ENCODE assay signal across 25 cellular contexts in the genomic region with DNA sequence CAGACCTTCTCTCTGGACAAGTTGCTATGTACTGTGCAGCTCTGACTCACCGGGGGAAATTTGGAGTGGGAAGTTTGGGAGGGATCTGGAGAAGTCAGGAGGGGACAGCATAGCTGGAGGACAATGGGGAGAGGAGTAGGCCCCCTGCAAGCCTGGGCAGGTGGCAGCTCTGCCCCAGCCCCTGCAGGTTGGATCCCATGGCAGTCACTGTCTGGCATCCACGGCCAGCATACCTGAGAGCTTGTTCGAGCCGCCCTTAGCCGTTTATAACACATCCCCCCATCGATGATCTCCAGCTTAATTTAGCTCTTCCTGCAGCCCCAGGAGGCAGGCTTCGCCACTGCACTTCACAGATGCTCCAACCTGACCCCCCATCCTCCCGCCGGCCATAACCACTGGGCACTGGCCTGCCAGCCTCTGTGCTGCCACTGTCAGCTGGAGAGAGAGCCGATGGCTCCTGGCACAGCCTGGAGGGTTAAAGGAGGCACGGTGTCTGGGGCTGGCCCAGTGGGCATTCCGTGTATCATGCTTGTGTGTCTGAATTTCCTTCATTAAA. TPM values are rescaled to one million over a fixed set of nuclear protein-coding genes. Genes with fewer than 3 reads are reported as not detected.
A peak's percentile ranks its signal among the peaks of the same experiment; 100 is the strongest.
DNase-seq lines count a peak whose midpoint lies in the region; ATAC-seq and TF ChIP-seq lines count a peak whose summit lies in the region.
"Had no signal": no experiment of that assay in that cellular context is flagged by ENCODE, and none has a peak within 500 bp of the region (broad histone marks: within the 10 kb centered on the region; RNA-seq: fewer than 3 reads in every experiment).

No MANE protein-coding gene starts in this region.

- ATAC-seq in RWPE2 (ENCODE audit: low read depth) = peak; percentile 20; the same call in 1 of the 3 replicates
- ATAC-seq in left ventricle myocardium superior = no peak
- ATAC-seq in activated CD8-positive, alpha-beta T cell treated with anti-CD3 and anti-CD28 coated beads, Interleukin-2, amount 10 ng/mL, durations not matched to agents 7 days and 5 days = no peak
- ATAC-seq: activated CD8-positive, alpha-beta T cell treated with anti-CD3 and anti-CD28 coated beads for 36 hours; K562 had no signal

- H4K20me1 ChIP-seq in BLaER1 treated with 17β-estradiol and CSF1 and Interleukin-3, amounts not matched to agents 10 nM and 100 nM = no peaks in the 10 kb centered on the region

- no peak for TF ChIP-seq POLR2A in ovary (IDR thresholded peaks at IDR 0.05)

- POLR2A ChIA-PET in activated CD8-positive, alpha-beta T cell treated with anti-CD3 and anti-CD28 coated beads, Interleukin-2, amount 10 ng/mL, durations not matched to agents 7 days and 5 days (lab: Charles Lee) = no interaction called here
- POLR2A ChIA-PET in Caco-2 (lab: Charles Lee) = no interaction called here

- no peaks in the 10 kb centered on the region for H3K27me3 ChIP-seq in BLaER1 treated with 17β-estradiol and CSF1 and Interleukin-3, amounts not matched to agents 10 nM and 100 nM
- H3K27me3 ChIP-seq in RWPE2 (ENCODE audit: insufficient read depth, poor library complexity, severe bottlenecking) (peaks cover 4% of the 10 kb centered on the region), ovary (no peaks in the 10 kb centered on the region), Caco-2 (replicated peaks; ENCODE audit: control insufficient read depth, insufficient read depth, low read length) (no peaks in the 10 kb centered on the region)
- H3K27me3 ChIP-seq: BE2C, MG63 had no signal

- H3K9me3 Mint-ChIP-seq in activated CD8-positive, alpha-beta T cell treated with anti-CD3 and anti-CD28 coated beads, Interleukin-2, amount 10 ng/mL, durations not matched to agents 7 days and 5 days (ENCODE audit: insufficient read depth) = no peaks in the 10 kb centered on the region
- H3K9me3 Mint-ChIP-seq in Caco-2 (ENCODE audit: unreplicated experiment) = no peaks in the 10 kb centered on the region
- H3K9me3 Mint-ChIP-seq: activated CD8-positive, alpha-beta T cell treated with anti-CD3 and anti-CD28 coated beads for 36 hours; activated naive CD8-positive, alpha-beta T cell treated with anti-CD3 and anti-CD28 coated beads, Interleukin-2, amount 10 ng/mL, durations not matched to agents 7 days and 5 days; memory B cell had no signal

- no peak for TF ChIP-seq CTCF in RWPE2 (IDR thresholded peaks at IDR 0.05; ENCODE audit: poor library complexity, severe bottlenecking)
- TF ChIP-seq CTCF in ovary (IDR thresholded peaks at IDR 0.05) = no peak
- no peak for TF ChIP-seq CTCF in Caco-2 (IDR thresholded peaks at IDR 0.05; ENCODE audit: insufficient read depth in 1 of 2, low read depth in 1 of 2, low read length in 1 of 2, severe bottlenecking in 1 of 2, unreplicated experiment in 1 of 2)

- no peak overlapping the region for H3K4me3 ChIP-seq in BLaER1 treated with 17β-estradiol and CSF1 and Interleukin-3, amounts not matched to agents 10 nM and 100 nM
- no peak overlapping the region for H3K4me3 ChIP-seq in RWPE2 (ENCODE audit: severe bottlenecking)
- no peak overlapping the region for H3K4me3 ChIP-seq in ovary
- no peak overlapping the region for H3K4me3 ChIP-seq in Caco-2 (ENCODE audit: low read depth, low read length)
- H3K4me3 ChIP-seq: HAP-1, K562, MG63, transverse colon had no signal

- no peak for TF ChIP-seq EP300 in ovary (IDR thresholded peaks at IDR 0.05)

- no peaks in the 10 kb centered on the region for H3K4me1 Mint-ChIP-seq in activated CD8-positive, alpha-beta T cell treated with anti-CD3 and anti-CD28 coated beads, Interleukin-2, amount 10 ng/mL, durations not matched to agents 7 days and 5 days (ENCODE audit: low read depth)
- peaks cover 7% of the 10 kb centered on the region for H3K4me1 Mint-ChIP-seq in Caco-2 (ENCODE audit: low read depth, unreplicated experiment)
- H3K4me1 Mint-ChIP-seq: activated naive CD8-positive, alpha-beta T cell treated with anti-CD3 and anti-CD28 coated beads, Interleukin-2, amount 10 ng/mL, durations not matched to agents 7 days and 5 days; memory B cell had no signal

- no peak for DNase-seq in RWPE2 (ENCODE audit: low spot score)
- DNase-seq in left ventricle myocardium superior = peak; percentile 30
- DNase-seq in ovary = peak in 4 of 5 donors; percentile 10 to 29 (median 26)
- DNase-seq in activated CD8-positive, alpha-beta T cell treated with anti-CD3 and anti-CD28 coated beads, Interleukin-2, amount 10 ng/mL, durations not matched to agents 7 days and 5 days = no peak
- DNase-seq in activated T-cell treated with anti-CD3 and anti-CD28 coated beads, Interleukin-2, amount 50 U/mL, for 1 hour = no peak
- no peak for DNase-seq in NCI-H187 treated with DMSO at 0.1 percent for 48 hours (lab: John Stamatoyannopoulos, UW)
- DNase-seq in Caco-2 = no peak
- DNase-seq: activated CD4-positive, alpha-beta T cell treated with anti-CD3 and anti-CD28 coated beads for 1 hour; activated CD8-positive, alpha-beta T cell treated with anti-CD3 and anti-CD28 coated beads for 36 hours; activated effector memory CD4-positive, alpha-beta T cell treated with anti-CD3 and anti-CD28 coated beads, Interleukin-2, amount 50 U/mL, for 16 hours; activated naive CD8-positive, alpha-beta T cell treated with anti-CD3 and anti-CD28 coated beads, Interleukin-2, amount 10 ng/mL, durations not matched to agents 7 days and 5 days; islet precursor cell; MG63; NCI-H2081 treated with DMSO at 0.1 percent for 48 hours; NCI-H345; SK-N-SH; T-helper 2 cell; transverse colon had no signal

- intact Hi-C loops in left ventricle myocardium superior (cut with micrococcal nuclease) (no loop called here), ovary (cut with DNase I) (no loop called here), Caco-2 (cut with micrococcal nuclease; ENCODE audit: unreplicated experiment) (no loop called here)

- no peaks in the 10 kb centered on the region for H3K36me3 Mint-ChIP-seq in activated CD8-positive, alpha-beta T cell treated with anti-CD3 and anti-CD28 coated beads, Interleukin-2, amount 10 ng/mL, durations not matched to agents 7 days and 5 days (ENCODE audit: low read depth)
- no peaks in the 10 kb centered on the region for H3K36me3 Mint-ChIP-seq in Caco-2 (ENCODE audit: insufficient read depth, unreplicated experiment)
- H3K36me3 Mint-ChIP-seq: activated naive CD8-positive, alpha-beta T cell treated with anti-CD3 and anti-CD28 coated beads, Interleukin-2, amount 10 ng/mL, durations not matched to agents 7 days and 5 days; memory B cell had no signal

- CTCF ChIA-PET in activated CD8-positive, alpha-beta T cell treated with anti-CD3 and anti-CD28 coated beads, Interleukin-2, amount 10 ng/mL, durations not matched to agents 7 days and 5 days (lab: Charles Lee) = no interaction called here
- CTCF ChIA-PET in Caco-2 (lab: Charles Lee) = no interaction called here

- no peak overlapping the region for H3K27ac Mint-ChIP-seq in activated CD8-positive, alpha-beta T cell treated with anti-CD3 and anti-CD28 coated beads, Interleukin-2, amount 10 ng/mL, durations not matched to agents 7 days and 5 days
- H3K27ac Mint-ChIP-seq in Caco-2 (ENCODE audit: unreplicated experiment) = no peak overlapping the region
- H3K27ac Mint-ChIP-seq: activated CD8-positive, alpha-beta T cell treated with anti-CD3 and anti-CD28 coated beads for 36 hours; activated naive CD8-positive, alpha-beta T cell treated with anti-CD3 and anti-CD28 coated beads, Interleukin-2, amount 10 ng/mL, durations not matched to agents 7 days and 5 days had no signal

- no peaks in the 10 kb centered on the region for H3K36me3 ChIP-seq in BLaER1 treated with 17β-estradiol and CSF1 and Interleukin-3, amounts not matched to agents 10 nM and 100 nM
- H3K36me3 ChIP-seq in RWPE2 (ENCODE audit: low read depth) (no peaks in the 10 kb centered on the region), ovary (no peaks in the 10 kb centered on the region), Caco-2 (ENCODE audit: control insufficient read depth, insufficient read depth, low read length) (no peaks in the 10 kb centered on the region)
- H3K36me3 ChIP-seq: BE2C, HAP-1, MG63, neutrophil, transverse colon had no signal

- H3K27me3 Mint-ChIP-seq in activated CD8-positive, alpha-beta T cell treated with anti-CD3 and anti-CD28 coated beads, Interleukin-2, amount 10 ng/mL, durations not matched to agents 7 days and 5 days (ENCODE audit: low read depth) = no peaks in the 10 kb centered on the region
- no peaks in the 10 kb centered on the region for H3K27me3 Mint-ChIP-seq in Caco-2 (ENCODE audit: insufficient read depth, unreplicated experiment)
- H3K27me3 Mint-ChIP-seq: activated CD8-positive, alpha-beta T cell treated with anti-CD3 and anti-CD28 coated beads for 36 hours; activated naive CD8-positive, alpha-beta T cell treated with anti-CD3 and anti-CD28 coated beads, Interleukin-2, amount 10 ng/mL, durations not matched to agents 7 days and 5 days had no signal

- no peak overlapping the region for H3K4me3 Mint-ChIP-seq in activated CD8-positive, alpha-beta T cell treated with anti-CD3 and anti-CD28 coated beads, Interleukin-2, amount 10 ng/mL, durations not matched to agents 7 days and 5 days
- no peak overlapping the region for H3K4me3 Mint-ChIP-seq in Caco-2 (ENCODE audit: unreplicated experiment)
- H3K4me3 Mint-ChIP-seq: activated CD8-positive, alpha-beta T cell treated with anti-CD3 and anti-CD28 coated beads for 36 hours; activated naive CD8-positive, alpha-beta T cell treated with anti-CD3 and anti-CD28 coated beads, Interleukin-2, amount 10 ng/mL, durations not matched to agents 7 days and 5 days; memory B cell had no signal

- BruUV-seq in Caco-2 (replicated peaks; lab: Mats Ljungman, UMichigan) = no TSS peak

- H3K9me3 ChIP-seq in BLaER1 treated with 17β-estradiol and CSF1 and Interleukin-3, amounts not matched to agents 10 nM and 100 nM (replicated peaks in 1 of 11) = no peaks in the 10 kb centered on the region
- H3K9me3 ChIP-seq in RWPE2 (ENCODE audit: severe bottlenecking) (no peaks in the 10 kb centered on the region), ovary (no peaks in the 10 kb centered on the region), Caco-2 (no peaks in the 10 kb centered on the region)
- H3K9me3 ChIP-seq: BE2C, HAP-1, MG63, neutrophil, SK-N-SH, transverse colon had no signal

- H3K27ac ChIP-seq in BLaER1 treated with 17β-estradiol and CSF1 and Interleukin-3, amounts not matched to agents 10 nM and 100 nM = peak overlapping the region in 8 of 11 experiments; percentile 22 to 97 (median 58); a peak in 14 of 22 replicates
- no peak overlapping the region for H3K27ac ChIP-seq in RWPE2 (ENCODE audit: poor library complexity, severe bottlenecking)
- H3K27ac ChIP-seq in ovary = no peak overlapping the region
- H3K27ac ChIP-seq: neutrophil had no signal

- WGBS in ovary, 3 donors = 76 to 80% (median 76%) methylated on average over 12 of the region's 12 CpGs

- peak overlapping the region in 8 of 11 experiments; percentile 16 to 69 (median 41); a peak in 11 of 22 replicates for H3K9ac ChIP-seq in BLaER1 treated with 17β-estradiol and CSF1 and Interleukin-3, amounts not matched to agents 10 nM and 100 nM
- H3K9ac ChIP-seq: SK-N-SH had no signal

- peak overlapping the region; percentile 32 to 94 (median 83) for H3K4me2 ChIP-seq in BLaER1 treated with 17β-estradiol and CSF1 and Interleukin-3, amounts not matched to agents 10 nM and 100 nM
- H3K4me2 ChIP-seq: SK-N-SH had no signal

- H3K4me1 ChIP-seq in BLaER1 treated with 17β-estradiol and CSF1 and Interleukin-3, amounts not matched to agents 10 nM and 100 nM = peaks cover 52 to 100% (median 99%) of the 10 kb centered on the region in 10 experiments
- H3K4me1 ChIP-seq in RWPE2 (ENCODE audit: insufficient read depth, poor library complexity, severe bottlenecking) (no peaks in the 10 kb centered on the region), ovary (ENCODE audit: insufficient read depth) (peaks cover 18% of the 10 kb centered on the region), Caco-2 (no peaks in the 10 kb centered on the region; the same call in 1 of the 2 replicates)
- H3K4me1 ChIP-seq: BE2C, HAP-1 had no signal

RNA-seq across cellular contexts. Expression of a gene that starts 57.7 kb away (rescaled TPM):
- total RNA-seq in left ventricle myocardium superior (94.3 TPM), ovary (100 to 1,000 TPM in 3 of 7 donors, 10 to 100 TPM in 2, not detected in 2; 74.9 to 294 (median 169) TPM), Caco-2 (2022) (72.9 and 99.0 TPM in 2 replicates)
- not detected for polyA plus RNA-seq in ovary
- 10 to 100 TPM; 13.7 to 50.1 TPM for total RNA-seq in activated CD8-positive, alpha-beta T cell treated with anti-CD3 and anti-CD28 coated beads, Interleukin-2, amount 10 ng/mL, durations not matched to agents 7 days and 5 days
- total RNA-seq: HT-29, transverse colon had no signal
- polyA plus RNA-seq: K562, SK-N-SH had no signal

Comparison
In these comparisons a context has a peak if more than half of its experiments do, and no peak if none do; other contexts are left out.
1. H3K27ac ChIP-seq: peak in BLaER1 treated with 17β-estradiol and CSF1 and Interleukin-3, amounts not matched to agents 10 nM and 100 nM (8 of 11); none in RWPE2 (single experiment) and ovary (0 of 2).
2. DNase-seq: peak in left ventricle myocardium superior (single experiment) and ovary (4 of 5); none in RWPE2 (single experiment), activated CD8-positive, alpha-beta T cell treated with anti-CD3 and anti-CD28 coated beads, Interleukin-2, amount 10 ng/mL, durations not matched to agents 7 days and 5 days (single experiment), activated T-cell treated with anti-CD3 and anti-CD28 coated beads, Interleukin-2, amount 50 U/mL, for 1 hour (single experiment), NCI-H187 treated with DMSO at 0.1 percent for 48 hours (single experiment) and Caco-2 (0 of 2).